ENCODE assay signal across 8 cellular contexts in the genomic region with DNA sequence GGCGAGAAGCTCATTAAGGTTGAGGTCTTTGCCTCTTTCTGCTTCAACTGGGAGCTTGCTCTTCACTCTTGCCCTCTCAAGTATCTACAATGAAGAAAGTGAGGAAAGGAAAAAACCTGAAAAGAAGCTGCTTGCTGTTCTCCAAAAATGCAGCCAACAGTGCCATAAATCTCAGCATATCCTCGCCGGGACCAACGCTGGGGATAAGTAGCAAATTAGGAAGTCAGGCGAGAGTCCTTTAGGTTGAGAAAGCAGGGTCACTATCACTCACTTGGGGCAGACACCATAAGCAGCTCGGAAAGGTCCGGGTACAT. TPM values are rescaled to one million over a fixed set of nuclear protein-coding genes. Genes with fewer than 3 reads are reported as not detected.
A peak's percentile ranks its signal among the peaks of the same experiment; 100 is the strongest.
DNase-seq lines count a peak whose midpoint lies in the region; ATAC-seq and TF ChIP-seq lines count a peak whose summit lies in the region.

No MANE protein-coding gene starts in this region.

- H3K27ac ChIP-seq in DOHH2 (ENCODE audit: low read depth, low read length) (peak overlapping the region; percentile 47), adrenal gland (peak overlapping the region; percentile 32 to 79 (median 75)), uterus (peak overlapping the region; percentile 78 to 85)

- peak overlapping the region; percentile 96 for H3K4me3 ChIP-seq in DOHH2 (ENCODE audit: low read length)
- peak overlapping the region; percentile 56 to 88 (median 67) for H3K4me3 ChIP-seq in adrenal gland
- peak overlapping the region; percentile 61 for H3K4me3 ChIP-seq in lower leg skin (ENCODE audit: low read depth, poor library complexity, severe bottlenecking)
- H3K4me3 ChIP-seq in uterus = peak overlapping the region; percentile 88 to 90

- peaks cover 14% of the 10 kb centered on the region for H4K20me1 ChIP-seq in DOHH2 (ENCODE audit: control insufficient read depth, insufficient read depth, low read depth, low read length)

- H3F3A ChIP-seq in DOHH2 (ENCODE audit: control insufficient read depth, insufficient read depth) = peaks cover 16% of the 10 kb centered on the region

- TF ChIP-seq CTCF in DOHH2 (IDR thresholded peaks at IDR 0.05; ENCODE audit: low read depth, low read length, poor library complexity, severe bottlenecking) (no peak), adrenal gland (IDR thresholded peaks at IDR 0.05) (no peak), lower leg skin (IDR thresholded peaks at IDR 0.05) (no peak), uterus (IDR thresholded peaks at IDR 0.05) (no peak)

- intact Hi-C loops in adrenal gland (cut with DNase I) = no loop called here
- intact Hi-C loops in lower leg skin (cut with DNase I; ENCODE audit: low total_unique reads) = no loop called here
- intact Hi-C loops in uterus (cut with DNase I; ENCODE audit: low total_unique reads) = no loop called here
- intact Hi-C loops in posterior cingulate gyrus (cut with DNase I) = no loop called here

- peaks cover 23% of the 10 kb centered on the region for H3K36me3 ChIP-seq in DOHH2 (ENCODE audit: control insufficient read depth, low read length)
- H3K36me3 ChIP-seq in adrenal gland (replicated peaks in 1 of 2) = no peaks in the 10 kb centered on the region
- H3K36me3 ChIP-seq in uterus = no peaks in the 10 kb centered on the region

- DNase-seq in adrenal gland (no peak), lower leg skin (ENCODE audit: low spot score in 2 of 2) (no peak), uterus (no peak), posterior cingulate gyrus (no peak)

- H3K4me2 ChIP-seq in DOHH2 (ENCODE audit: low read length) = peak overlapping the region; percentile 74

- 0% methylated on average over 4 to 7 of the region's 7 CpGs for WGBS in adrenal gland, 4 donors
- 0% methylated on average over 7 of the region's 7 CpGs for WGBS in lower leg skin, 2 donors

- no peaks in the 10 kb centered on the region for H3K9me3 ChIP-seq in DOHH2 (ENCODE audit: control insufficient read depth, insufficient read depth, low read length)
- no peaks in the 10 kb centered on the region for H3K9me3 ChIP-seq in adrenal gland (replicated peaks in 1 of 3)
- H3K9me3 ChIP-seq in uterus = no peaks in the 10 kb centered on the region

- TF ChIP-seq POLR2A in adrenal gland (IDR thresholded peaks at IDR 0.05) = no peak
- no peak for TF ChIP-seq POLR2A in lower leg skin (IDR thresholded peaks at IDR 0.05)
- no peak for TF ChIP-seq POLR2A in uterus (IDR thresholded peaks at IDR 0.05)

- H3K4me1 ChIP-seq in DOHH2 (ENCODE audit: control insufficient read depth, low read length) (peaks cover 26% of the 10 kb centered on the region), adrenal gland (replicated peaks in 1 of 2) (peaks cover 9 to 24% of the 10 kb centered on the region in 2 donors), uterus (peaks cover 0 to 6% of the 10 kb centered on the region in 2 donors)

- ATAC-seq in HG03066 (IDR thresholded peaks at IDR 0.05; ENCODE audit: low read depth, unreplicated experiment) = peak; percentile 41
- no peak for ATAC-seq in GM21381 (IDR thresholded peaks at IDR 0.05; ENCODE audit: unreplicated experiment)
- no peak for ATAC-seq in HG03175 (IDR thresholded peaks at IDR 0.05; ENCODE audit: unreplicated experiment)

- peaks cover 54% of the 10 kb centered on the region for H3K79me2 ChIP-seq in DOHH2 (ENCODE audit: control insufficient read depth, low read length)

- no peaks in the 10 kb centered on the region for H3K27me3 ChIP-seq in DOHH2 (ENCODE audit: control insufficient read depth, low read length)
- no peaks in the 10 kb centered on the region for H3K27me3 ChIP-seq in adrenal gland
- H3K27me3 ChIP-seq in uterus = no peaks in the 10 kb centered on the region

- H3K9me2 ChIP-seq in DOHH2 (replicated peaks; ENCODE audit: control insufficient read depth, low read length) = no peaks in the 10 kb centered on the region

RNA-seq across cellular contexts. Expression of a gene that starts 0.4 kb away (rescaled TPM):
- total RNA-seq in adrenal gland (10 to 100 TPM in 7 of 8 donors, 1 to 10 TPM in 1; 9.5 to 20.7 (median 19.6) TPM), lower leg skin (10 to 100 TPM; 13.0 to 17.8 (median 15.6) TPM), uterus (10 to 100 TPM; 12.3 to 54.6 (median 37.8) TPM)
- 10 to 100 TPM in 1 of 3 donors, 1 to 10 TPM in 2; 2.3 to 15.8 (median 2.8) TPM for polyA plus RNA-seq in adrenal gland

RNA-seq across cellular contexts. Expression of a gene that starts 8.6 kb away (rescaled TPM):
- total RNA-seq in adrenal gland (10 to 100 TPM in 7 of 8 donors, 1 to 10 TPM in 1; 9.2 to 33.7 (median 23.6) TPM), lower leg skin (10 to 100 TPM; 19.1 to 25.5 (median 23.7) TPM), uterus (100 to 1,000 TPM in 1 of 4 donors, 10 to 100 TPM in 3; 25.3 to 122 (median 48.8) TPM)
- 10 to 100 TPM; 21.2 to 38.6 (median 33.7) TPM for polyA plus RNA-seq in adrenal gland
